ENCODE assay signal across 24 cellular contexts in the genomic region with DNA sequence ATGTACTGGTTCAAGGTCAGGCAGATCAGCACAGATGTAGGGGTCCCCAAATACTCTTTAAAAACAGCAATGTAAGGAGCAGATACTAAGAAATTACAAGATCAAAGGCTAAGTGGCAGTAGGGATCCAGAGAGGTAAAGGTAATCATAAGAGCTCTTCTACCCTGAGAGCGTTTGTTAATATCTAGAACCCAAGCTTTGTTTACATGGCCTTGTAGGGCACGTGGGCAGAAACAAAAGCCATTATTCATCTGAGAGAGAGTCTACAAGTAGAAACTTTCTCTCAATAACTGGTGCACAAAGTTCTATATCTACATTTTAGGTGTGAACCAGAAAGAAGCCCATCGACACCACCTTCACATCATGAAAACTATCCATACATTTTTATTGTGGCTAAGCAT.
DNase-seq lines count a peak whose midpoint lies in the region; ATAC-seq, FAIRE-seq and TF ChIP-seq lines count a peak whose summit lies in the region.
"Had no signal": no experiment of that assay in that cellular context is flagged by ENCODE, and none has a peak within 500 bp of the region (broad histone marks: within the 10 kb centered on the region; RNA-seq: fewer than 3 reads in every experiment).

No MANE protein-coding gene starts in this region.

- H2BK120ac ChIP-seq in H1 (replicated peaks; ENCODE audit: low read depth, low read length) = no peak overlapping the region

- H2BK12ac ChIP-seq in H1 (ENCODE audit: low read depth, low read length) = no peak overlapping the region

- H3K27ac ChIP-seq in HepG2 (ENCODE audit: extremely low read length, insufficient read depth, low read length) (no peak overlapping the region), right lobe of liver (no peak overlapping the region), Karpas-422 (ENCODE audit: low read length) (no peak overlapping the region), OCI-LY1 (ENCODE audit: low read depth, low read length, poor library complexity, severe bottlenecking) (no peak overlapping the region), H1 (ENCODE audit: low read depth, low read length) (no peak overlapping the region)
- no peak overlapping the region for H3K27ac ChIP-seq in CD4-positive, alpha-beta T cell (ENCODE audit: low read depth, low read length)
- H3K27ac ChIP-seq: 22Rv1; A549; BLaER1 treated with 17β-estradiol and CSF1 and Interleukin-3, amounts not matched to agents 10 nM and 100 nM; C4-2B had no signal

- H2BK20ac ChIP-seq in H1 (ENCODE audit: low read length) = no peak overlapping the region

- H3K23ac ChIP-seq in H1 (ENCODE audit: insufficient read length) = no peak overlapping the region

- DNase-seq in HepG2 (ENCODE audit: low spot score) (no peak), right lobe of liver (no peak), Karpas-422 (no peak), H1 (ENCODE audit: low read depth in 1 of 2, low spot score in 2 of 2) (no peak), natural killer cell (no peak)
- DNase-seq in CD4-positive, alpha-beta T cell = no peak
- DNase-seq: AML-193; CD4-positive, alpha-beta memory T cell; CD8-positive, alpha-beta memory T cell; COR-L47; DMS 273 treated with DMSO at 0.1 percent for 48 hours; DMS79 treated with DMSO at 0.1 percent for 48 hours; EL; GDM1 had no signal

- no peak overlapping the region for H3K56ac ChIP-seq in H1 (replicated peaks; ENCODE audit: insufficient read length, low read depth, low read length)

- H3K79me2 ChIP-seq in HepG2 (ENCODE audit: insufficient read depth, low read length) = no peaks in the 10 kb centered on the region
- no peaks in the 10 kb centered on the region for H3K79me2 ChIP-seq in Karpas-422 (ENCODE audit: low read length)
- no peaks in the 10 kb centered on the region for H3K79me2 ChIP-seq in OCI-LY1 (ENCODE audit: insufficient read depth, low read length)
- no peaks in the 10 kb centered on the region for H3K79me2 ChIP-seq in H1 (ENCODE audit: control insufficient read depth in 1 of 2, insufficient read depth in 2 of 2, low read length in 2 of 2)

- no peak overlapping the region for H3K14ac ChIP-seq in H1 (ENCODE audit: insufficient read length)

- H3F3A ChIP-seq in OCI-LY1 (ENCODE audit: insufficient read depth, low read length) = no peaks in the 10 kb centered on the region

- no peak for TF ChIP-seq POLR2A in HepG2 (IDR thresholded peaks at IDR 0.05; ENCODE audit: insufficient read depth in 1 of 2, low read depth in 2 of 2, low read length in 2 of 2)
- no peak for TF ChIP-seq POLR2A in right lobe of liver (IDR thresholded peaks at IDR 0.05)
- TF ChIP-seq POLR2A in H1 (IDR thresholded peaks at IDR 0.05; ENCODE audit: control extremely low read depth in 1 of 2, low read depth in 2 of 2, low read length in 2 of 2) = no peak

- no peaks in the 10 kb centered on the region for H3K36me3 ChIP-seq in HepG2 (replicated peaks in 1 of 2; ENCODE audit: control insufficient read depth in 1 of 2, insufficient read depth in 2 of 2, low read length in 2 of 2)
- no peaks in the 10 kb centered on the region for H3K36me3 ChIP-seq in right lobe of liver
- H3K36me3 ChIP-seq in Karpas-422 (ENCODE audit: insufficient read depth, low read length) = no peaks in the 10 kb centered on the region
- no peaks in the 10 kb centered on the region for H3K36me3 ChIP-seq in OCI-LY1 (ENCODE audit: insufficient read depth, low read length)
- no peaks in the 10 kb centered on the region for H3K36me3 ChIP-seq in H1 (ENCODE audit: control insufficient read depth in 2 of 4, insufficient read depth in 4 of 4, low read length in 3 of 4)
- H3K36me3 ChIP-seq: BLaER1 treated with 17β-estradiol and CSF1 and Interleukin-3, amounts not matched to agents 10 nM and 100 nM had no signal

- intact Hi-C loops in HepG2 (cut with micrococcal nuclease; ENCODE audit: unreplicated experiment) = loop anchor here (5.0 kb wide), 1 partner anchor 1004 kb away; no protein-coding TSS in a partner anchor
- intact Hi-C loops in right lobe of liver (cut with DNase I) = no loop called here
- intact Hi-C loops in CD4-positive, alpha-beta T cell (cut with DNase I, micrococcal nuclease) = no loop called here
- intact Hi-C loops in natural killer cell (cut with micrococcal nuclease) = no loop called here

- H3K9me3 ChIP-seq in HepG2 (ENCODE audit: low read length) = no peaks in the 10 kb centered on the region
- H3K9me3 ChIP-seq in right lobe of liver = no peaks in the 10 kb centered on the region
- no peaks in the 10 kb centered on the region for H3K9me3 ChIP-seq in Karpas-422 (ENCODE audit: low read length)
- H3K9me3 ChIP-seq in OCI-LY1 (ENCODE audit: low read length) = no peaks in the 10 kb centered on the region
- no peaks in the 10 kb centered on the region for H3K9me3 ChIP-seq in H1 (ENCODE audit: insufficient read depth in 2 of 2, low read depth in 1 of 2, low read length in 1 of 2)
- no peaks in the 10 kb centered on the region for H3K9me3 ChIP-seq in CD4-positive, alpha-beta T cell (ENCODE audit: control insufficient read depth, low read length)
- H3K9me3 ChIP-seq: A549; BLaER1 treated with 17β-estradiol and CSF1 and Interleukin-3, amounts not matched to agents 10 nM and 100 nM had no signal

- H3K18ac ChIP-seq in H1 (ENCODE audit: extremely low read depth, low read length) = no peak overlapping the region

- CTCF ChIA-PET in HepG2 (lab: Yijun Ruan, JAX; ENCODE audit: low intra/inter-chr PET ratio, low total read pairs) = no interaction called here
- CTCF ChIA-PET in H1 (lab: Charles Lee; ENCODE audit: partially characterized antibody) = no interaction called here
- CTCF ChIA-PET in CD4-positive, alpha-beta T cell (lab: Charles Lee) = no interaction called here

- no peaks in the 10 kb centered on the region for H3K23me2 ChIP-seq in H1 (ENCODE audit: low read depth, low read length)

- no peaks in the 10 kb centered on the region for H3K9me3 Mint-ChIP-seq in CD4-positive, alpha-beta T cell
- peaks cover 0 to 5% of the 10 kb centered on the region in 2 donors for H3K9me3 Mint-ChIP-seq in natural killer cell

- H4K91ac ChIP-seq in H1 (replicated peaks; ENCODE audit: insufficient read length, low read length) = no peak overlapping the region

- no peaks in the 10 kb centered on the region for H4K20me1 ChIP-seq in HepG2 (ENCODE audit: insufficient read depth, low read length)
- H4K20me1 ChIP-seq in Karpas-422 (ENCODE audit: insufficient read depth, low read depth, low read length) = no peaks in the 10 kb centered on the region
- no peaks in the 10 kb centered on the region for H4K20me1 ChIP-seq in OCI-LY1 (ENCODE audit: insufficient read depth, low read length)
- H4K20me1 ChIP-seq in H1 (replicated peaks in 1 of 2; ENCODE audit: control insufficient read depth in 1 of 2, insufficient read depth in 2 of 2, low read length in 2 of 2) = no peaks in the 10 kb centered on the region
- H4K20me1 ChIP-seq: BLaER1 treated with 17β-estradiol and CSF1 and Interleukin-3, amounts not matched to agents 10 nM and 100 nM had no signal

- H3K9ac ChIP-seq in HepG2 (ENCODE audit: insufficient read depth, low read depth, low read length) (no peak overlapping the region), Karpas-422 (ENCODE audit: low read length) (no peak overlapping the region), OCI-LY1 (ENCODE audit: low read length) (no peak overlapping the region), H1 (replicated peaks in 1 of 4; ENCODE audit: extremely low read depth in 1 of 4, low read depth in 3 of 4, low read length in 3 of 4) (no peak overlapping the region)
- H3K9ac ChIP-seq: BLaER1 treated with 17β-estradiol and CSF1 and Interleukin-3, amounts not matched to agents 10 nM and 100 nM had no signal

- no peak for ATAC-seq in HepG2
- no peak for ATAC-seq in right lobe of liver
- no peak for ATAC-seq in CD4-positive, alpha-beta T cell (ENCODE audit: poor library complexity)
- ATAC-seq in natural killer cell = no peak
- ATAC-seq in GM19351 (IDR thresholded peaks at IDR 0.05; ENCODE audit: unreplicated experiment) = no peak
- ATAC-seq: A549, GM12878 had no signal

- H3K9me2 ChIP-seq in Karpas-422 (replicated peaks; ENCODE audit: insufficient read depth, low read length) = no peaks in the 10 kb centered on the region
- H3K9me2 ChIP-seq in OCI-LY1 (ENCODE audit: low read depth, low read length) = no peaks in the 10 kb centered on the region

- no peak overlapping the region for H2AK5ac ChIP-seq in H1 (ENCODE audit: low read depth, low read length)

- no peaks in the 10 kb centered on the region for H3K27me3 ChIP-seq in HepG2 (ENCODE audit: control insufficient read depth in 1 of 2, insufficient read depth in 2 of 2, low read length in 2 of 2)
- H3K27me3 ChIP-seq in right lobe of liver = no peaks in the 10 kb centered on the region
- no peaks in the 10 kb centered on the region for H3K27me3 ChIP-seq in Karpas-422 (ENCODE audit: low read length)
- H3K27me3 ChIP-seq in OCI-LY1 (ENCODE audit: insufficient read depth, low read length) = no peaks in the 10 kb centered on the region
- H3K27me3 ChIP-seq in H1 (replicated peaks in 1 of 4; ENCODE audit: control insufficient read depth in 3 of 4, extremely low read depth in 1 of 4, insufficient read depth in 3 of 4, low read length in 3 of 4) = no peaks in the 10 kb centered on the region
- no peaks in the 10 kb centered on the region for H3K27me3 ChIP-seq in CD4-positive, alpha-beta T cell (ENCODE audit: control insufficient read depth, insufficient read depth, low read length)
- H3K27me3 ChIP-seq: BLaER1 treated with 17β-estradiol and CSF1 and Interleukin-3, amounts not matched to agents 10 nM and 100 nM had no signal

- no peaks in the 10 kb centered on the region for H3K4me1 Mint-ChIP-seq in CD4-positive, alpha-beta T cell (ENCODE audit: low read depth)
- H3K4me1 Mint-ChIP-seq in natural killer cell = no peaks in the 10 kb centered on the region
- H3K4me1 Mint-ChIP-seq: B cell; CD4-positive, alpha-beta memory T cell; CD8-positive, alpha-beta memory T cell had no signal

- no peak overlapping the region for H2BK15ac ChIP-seq in H1 (ENCODE audit: low read length)

- FAIRE-seq in HepG2 (lab: Jason Lieb, UNC) (no peak), H1 (lab: Jason Lieb, UNC) (no peak)
- FAIRE-seq: A549, GM12878, GM12892, GM18507 had no signal

- no TSS peak for BruUV-seq in HepG2 (replicated peaks; lab: Mats Ljungman, UMichigan)

- no peaks in the 10 kb centered on the region for H3K36me3 Mint-ChIP-seq in CD4-positive, alpha-beta T cell (ENCODE audit: low read depth)
- no peaks in the 10 kb centered on the region for H3K36me3 Mint-ChIP-seq in natural killer cell
- H3K36me3 Mint-ChIP-seq: CD4-positive, alpha-beta memory T cell; CD8-positive, alpha-beta memory T cell had no signal

- H3K4me3 Mint-ChIP-seq in CD4-positive, alpha-beta T cell = no peak overlapping the region
- no peak overlapping the region for H3K4me3 Mint-ChIP-seq in natural killer cell
- H3K4me3 Mint-ChIP-seq: B cell; CD4-positive, alpha-beta memory T cell; CD8-positive, alpha-beta memory T cell had no signal

- H3K4me3 ChIP-seq in HepG2 (replicated peaks in 1 of 3; ENCODE audit: insufficient read depth in 1 of 3, low read depth in 2 of 3, low read length in 3 of 3) (no peak overlapping the region), right lobe of liver (no peak overlapping the region), Karpas-422 (ENCODE audit: low read length) (no peak overlapping the region), OCI-LY1 (ENCODE audit: low read depth, low read length, poor library complexity, severe bottlenecking) (no peak overlapping the region), H1 (ENCODE audit: extremely low read depth in 1 of 4, insufficient read depth in 2 of 4, low read depth in 3 of 4, low read length in 4 of 4) (no peak overlapping the region)
- H3K4me3 ChIP-seq: A549; BLaER1 treated with 17β-estradiol and CSF1 and Interleukin-3, amounts not matched to agents 10 nM and 100 nM; GM12878 had no signal

- no peaks in the 10 kb centered on the region for H3K79me1 ChIP-seq in H1 (ENCODE audit: low read depth, low read length)

- H3K27me3 Mint-ChIP-seq in CD4-positive, alpha-beta T cell = no peaks in the 10 kb centered on the region
- H3K27me3 Mint-ChIP-seq in natural killer cell (ENCODE audit: low read depth in 2 of 2) = no peaks in the 10 kb centered on the region
- H3K27me3 Mint-ChIP-seq: B cell; CD4-positive, alpha-beta memory T cell had no signal

- H3K4me2 ChIP-seq in HepG2 (ENCODE audit: low read depth, low read length) (no peak overlapping the region), Karpas-422 (ENCODE audit: low read depth, low read length, poor library complexity, severe bottlenecking) (no peak overlapping the region), OCI-LY1 (ENCODE audit: low read length) (no peak overlapping the region; the same call in 1 of the 2 replicates), H1 (ENCODE audit: insufficient read depth in 1 of 2, low read depth in 2 of 2, low read length in 2 of 2) (no peak overlapping the region)
- H3K4me2 ChIP-seq: A549; BLaER1 treated with 17β-estradiol and CSF1 and Interleukin-3, amounts not matched to agents 10 nM and 100 nM had no signal

- H2AFZ ChIP-seq in HepG2 (ENCODE audit: low read length) (no peak overlapping the region), Karpas-422 (ENCODE audit: low read length) (peak overlapping the region; percentile 55; the same call in 1 of the 2 replicates), OCI-LY1 (ENCODE audit: low read length) (peak overlapping the region; percentile 92), H1 (ENCODE audit: low read length) (peak overlapping the region; percentile 57; the same call in 1 of the 2 replicates)

- H3K27ac Mint-ChIP-seq in CD4-positive, alpha-beta T cell = no peak overlapping the region
- no peak overlapping the region for H3K27ac Mint-ChIP-seq in natural killer cell
- H3K27ac Mint-ChIP-seq: B cell; CD4-positive, alpha-beta memory T cell; CD8-positive, alpha-beta memory T cell had no signal

- TF ChIP-seq EP300 in HepG2 (IDR thresholded peaks at IDR 0.05; ENCODE audit: low read depth in 2 of 2, low read length in 2 of 2) = no peak
- no peak for TF ChIP-seq EP300 in HepG2 (CRISPR knock-in tag; IDR thresholded peaks at IDR 0.05; ENCODE audit: borderline replicate concordance)
- no peak for TF ChIP-seq EP300 in H1 (IDR thresholded peaks at IDR 0.05; ENCODE audit: borderline replicate concordance in 1 of 2, low read depth in 2 of 2, low read length in 2 of 2)

- TF ChIP-seq CTCF in HepG2 (CRISPR knock-in tag; IDR thresholded peaks at IDR 0.05) (no peak), right lobe of liver (IDR thresholded peaks at IDR 0.05) (no peak), OCI-LY1 (IDR thresholded peaks at IDR 0.05; ENCODE audit: low read length) (no peak), H1 (IDR thresholded peaks at IDR 0.05; ENCODE audit: control extremely low read depth in 1 of 3, insufficient read depth in 1 of 3, low read depth in 1 of 3, low read length in 3 of 3) (no peak), natural killer cell (IDR thresholded peaks at IDR 0.05) (no peak)
- no peak for TF ChIP-seq CTCF in CD4-positive, alpha-beta T cell (IDR thresholded peaks at IDR 0.05)

- H3K4ac ChIP-seq in H1 (replicated peaks; ENCODE audit: insufficient read length, low read depth, low read length) = no peak overlapping the region

- H3K4me1 ChIP-seq in HepG2 (ENCODE audit: insufficient read depth, low read length) (peaks cover 6% of the 10 kb centered on the region; the same call in 1 of the 2 replicates), right lobe of liver (no peaks in the 10 kb centered on the region), Karpas-422 (ENCODE audit: low read length) (no peaks in the 10 kb centered on the region), OCI-LY1 (ENCODE audit: insufficient read depth, low read length, severe bottlenecking) (peaks cover 7% of the 10 kb centered on the region), H1 (replicated peaks in 1 of 4; ENCODE audit: control insufficient read depth in 3 of 4, insufficient read depth in 4 of 4, low read length in 3 of 4) (no peaks in the 10 kb centered on the region)
- H3K4me1 ChIP-seq: A549; BLaER1 treated with 17β-estradiol and CSF1 and Interleukin-3, amounts not matched to agents 10 nM and 100 nM had no signal

- in situ Hi-C loops in HepG2 (cut with HindIII; ENCODE audit: extremely low pct_ligation_motif_present, low pct_unique_long_range_greater_than_20kb) = no loop called here

- H4K8ac ChIP-seq in H1 (ENCODE audit: extremely low read depth, insufficient read depth, low read length) = no peak overlapping the region

- H4K5ac ChIP-seq in H1 (ENCODE audit: insufficient read length, low read depth, low read length) = no peak overlapping the region

- TF ChIP-seq RAD21 in HepG2 (CRISPR knock-in tag; IDR thresholded peaks at IDR 0.05) = no peak
- no peak for TF ChIP-seq RAD21 in H1 (IDR thresholded peaks at IDR 0.05 in 1 of 2, conservative IDR thresholded peaks at IDR 0.05 in 1 of 2; ENCODE audit: low read depth in 2 of 2, low read length in 2 of 2)

- WGBS in HepG2 (ENCODE audit: low lambda C conversion rate) = 10% methylated on average over 3 of the region's 3 CpGs
- 33% methylated on average over 3 of the region's 3 CpGs for WGBS in right lobe of liver (ENCODE audit: insufficient coverage, low coverage, low lambda C conversion rate, missing lambda C conversion rate)
- 85% methylated on average over 3 of the region's 3 CpGs; no CpG with 5 or more reads in 1 of the 2 experiments for WGBS in H1 (ENCODE audit: extremely low coverage in 1 of 2, insufficient coverage in 1 of 2, insufficient read length in 1 of 2, insufficient replicate concordance in 2 of 2, low coverage in 1 of 2, low lambda C conversion rate in 2 of 2, missing lambda C conversion rate in 1 of 2), 2 experiments

- POLR2A ChIA-PET in HepG2 (lab: Yijun Ruan, JAX) (no interaction called here), H1 (lab: Charles Lee; ENCODE audit: partially characterized antibody) (interaction anchor here (0.6 kb wide), 1 partner anchor 226 kb away, joined by 3 read pairs; no protein-coding TSS in a partner anchor)
- POLR2A ChIA-PET in CD4-positive, alpha-beta T cell (lab: Charles Lee) = no interaction called here

- no peak overlapping the region for H2BK5ac ChIP-seq in H1 (ENCODE audit: low read depth, low read length)
